Comparison of ENCODE assay signal across 23 cellular contexts in the genomic region with DNA sequence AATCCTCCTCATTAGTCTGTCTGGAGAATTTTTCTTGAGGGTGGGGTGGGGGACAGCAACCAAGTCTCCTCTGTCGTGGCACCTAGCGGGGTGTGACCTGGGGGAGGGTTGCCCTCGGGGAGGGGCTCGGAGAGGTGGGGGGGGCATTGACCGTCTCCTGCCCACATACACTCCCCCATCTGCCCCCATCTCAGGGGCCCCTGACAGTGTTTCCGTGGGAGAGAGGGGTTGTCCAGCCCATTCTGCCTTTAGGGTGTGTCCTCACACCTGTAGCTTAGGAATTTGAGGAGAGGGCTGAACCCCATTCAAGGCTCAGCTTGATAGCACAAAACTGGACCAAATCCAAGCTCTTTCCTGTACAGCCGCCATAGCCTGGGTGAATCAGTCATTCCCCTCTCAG. TPM values are rescaled to one million over a fixed set of nuclear protein-coding genes. Genes with fewer than 3 reads are reported as not detected.
DNase-seq lines count a peak whose midpoint lies in the region; ATAC-seq, FAIRE-seq and TF ChIP-seq lines count a peak whose summit lies in the region.
"Had no signal": no experiment of that assay in that cellular context is flagged by ENCODE, and none has a peak within 500 bp of the region (broad histone marks: within the 10 kb centered on the region; RNA-seq: fewer than 3 reads in every experiment).

No MANE protein-coding gene starts in this region.

- H4K20me1 ChIP-seq in K562 (replicated peaks; ENCODE audit: control insufficient read depth, insufficient read depth, low read length) = no peaks in the 10 kb centered on the region

- no peaks in the 10 kb centered on the region for H3K9me1 ChIP-seq in K562 (ENCODE audit: control insufficient read depth, insufficient read depth, low read length)

- in situ Hi-C loops in K562 (cut with MboI) = no loop called here

- peak overlapping the region; percentile 69 for H3K4me3 Mint-ChIP-seq in neural crest cell
- H3K4me3 Mint-ChIP-seq: activated CD8-positive, alpha-beta T cell treated with anti-CD3 and anti-CD28 coated beads for 36 hours; CD4-positive, alpha-beta T cell; GM23338 had no signal

- H3K9me3 ChIP-seq in K562 (replicated peaks; ENCODE audit: control insufficient read depth, insufficient read depth, low read depth, low read length) = no peaks in the 10 kb centered on the region
- no peaks in the 10 kb centered on the region for H3K9me3 ChIP-seq in tibial nerve
- no peaks in the 10 kb centered on the region for H3K9me3 ChIP-seq in right atrium auricular region
- H3K9me3 ChIP-seq: ascending aorta, pancreas, uterus had no signal

- TF ChIP-seq CTCF in K562 (IDR thresholded peaks at IDR 0.05 in 2 of 3, conservative IDR thresholded peaks at IDR 0.05 in 1 of 3; ENCODE audit: insufficient read depth in 2 of 3, low read depth in 1 of 3, low read length in 3 of 3) = no peak
- no peak for TF ChIP-seq CTCF in neural crest cell (conservative IDR thresholded peaks at IDR 0.05)
- TF ChIP-seq CTCF in tibial nerve (IDR thresholded peaks at IDR 0.05) = no peak
- TF ChIP-seq CTCF in right atrium auricular region (IDR thresholded peaks at IDR 0.05) = no peak

- H3K27me3 Mint-ChIP-seq in neural crest cell (ENCODE audit: low read depth) = peaks cover 40% of the 10 kb centered on the region

- WGBS in K562 (ENCODE audit: insufficient coverage, low coverage, missing lambda C conversion rate) = 62% methylated on average over 7 of the region's 7 CpGs
- WGBS in tibial nerve, 2 donors = 45 to 62% methylated on average over 6 to 7 of the region's 7 CpGs

- no peaks in the 10 kb centered on the region for H3K9me3 Mint-ChIP-seq in neural crest cell
- H3K9me3 Mint-ChIP-seq: activated CD8-positive, alpha-beta T cell treated with anti-CD3 and anti-CD28 coated beads for 36 hours; CD4-positive, alpha-beta T cell; GM23338 had no signal

- H3K27me3 ChIP-seq in K562 (ENCODE audit: control insufficient read depth in 2 of 2, insufficient read depth in 2 of 2, low read length in 2 of 2) = no peaks in the 10 kb centered on the region
- H3K27me3 ChIP-seq in tibial nerve = no peaks in the 10 kb centered on the region
- no peaks in the 10 kb centered on the region for H3K27me3 ChIP-seq in right atrium auricular region
- H3K27me3 ChIP-seq: ascending aorta, pancreas, uterus had no signal

- DNase-seq in activated effector memory CD4-positive, alpha-beta T cell treated with anti-CD3 and anti-CD28 coated beads, Interleukin-2, amount 50 U/mL, for 16 hours = peak; percentile 43
- DNase-seq in activated effector memory CD4-positive, alpha-beta T cell treated with Interleukin-2 at 50 U/mL for 16 hours = no peak
- no peak for DNase-seq in K562 (ENCODE audit: extremely low read depth in 1 of 4, low spot score in 3 of 4)
- no peak for DNase-seq in neural crest cell (ENCODE audit: low read depth, low spot score)
- no peak for DNase-seq in tibial nerve (ENCODE audit: low spot score in 2 of 2)
- DNase-seq in NCI-H1417 (lab: John Stamatoyannopoulos, UW) = no peak
- DNase-seq in right atrium auricular region (ENCODE audit: low spot score) = no peak
- no peak for DNase-seq in retina
- DNase-seq: activated CD8-positive, alpha-beta T cell treated with anti-CD3 and anti-CD28 coated beads for 36 hours; activated gamma-delta T cell; NCI-H1105 treated with DMSO at 0.1 percent for 48 hours; NCI-H2171 treated with DMSO at 0.1 percent for 48 hours; stimulated activated CD4-positive, alpha-beta T cell treated with anti-CD3 and anti-CD28 coated beads, Interleukin-12 subunit alpha, Interleukin-12 subunit beta, amount 100 ng/mL, for 4 hours; stimulated activated naive CD4-positive, alpha-beta T cell; SW 1271; uterus had no signal

- POLR2A ChIA-PET in K562 (lab: Yijun Ruan, JAX) = interaction anchor here (0.6 kb wide), 1 partner anchor 541 kb away, joined by 3 read pairs; no protein-coding TSS in a partner anchor

- H3K4me1 ChIP-seq in K562 (replicated peaks in 1 of 2; ENCODE audit: control insufficient read depth in 2 of 2, insufficient read depth in 2 of 2, low read length in 2 of 2) (peaks cover 42 to 50% of the 10 kb centered on the region in 2 experiments), tibial nerve (peaks cover 0 to 69% (median 35%) of the 10 kb centered on the region in 4 donors), right atrium auricular region (peaks cover 0 to 46% of the 10 kb centered on the region in 2 donors)
- H3K4me1 ChIP-seq: uterus had no signal

- no peak overlapping the region for H3K9ac ChIP-seq in K562 (ENCODE audit: insufficient read depth in 1 of 2, low read depth in 2 of 2, low read length in 2 of 2)
- H3K9ac ChIP-seq: KMS-11 had no signal

- intact Hi-C loops in K562 (cut with micrococcal nuclease) = no loop called here

- peaks cover 46% of the 10 kb centered on the region for H3K4me1 Mint-ChIP-seq in neural crest cell

- H3K4me3 ChIP-seq in K562 (no peak overlapping the region), tibial nerve (no peak overlapping the region), right atrium auricular region (no peak overlapping the region)
- H3K4me3 ChIP-seq: ascending aorta, GM23338, pancreas, uterus had no signal

- no peak for ATAC-seq in K562
- ATAC-seq: activated CD8-positive, alpha-beta T cell treated with anti-CD3 and anti-CD28 coated beads for 36 hours; left ventricle myocardium superior had no signal

- H3K27ac ChIP-seq in K562 (ENCODE audit: extremely low read depth, low read depth, low read length) = no peak overlapping the region
- peak overlapping the region in 3 of 4 donors; percentile 72 to 94 (median 79) for H3K27ac ChIP-seq in tibial nerve
- H3K27ac ChIP-seq in right atrium auricular region = no peak overlapping the region
- H3K27ac ChIP-seq: ascending aorta, KMS-11 had no signal

- peaks cover 4% of the 10 kb centered on the region; the same call in 2 of the 3 replicates for H3K79me2 ChIP-seq in K562 (ENCODE audit: control insufficient read depth, insufficient read depth, low read length)

- no peak for TF ChIP-seq RAD21 in K562 (CRISPR knock-in tag; conservative IDR thresholded peaks at IDR 0.05 in 1 of 2, IDR thresholded peaks at IDR 0.05 in 1 of 2)

- H2AFZ ChIP-seq in K562 (ENCODE audit: low read depth, low read length) = no peak overlapping the region
- H2AFZ ChIP-seq: GM23338 had no signal

- no peak for FAIRE-seq in K562 (lab: Jason Lieb, UNC)
- FAIRE-seq: endothelial cell of umbilical vein, pancreas had no signal

- BruUV-seq in K562 (replicated peaks; lab: Mats Ljungman, UMichigan) = no TSS peak

- no peaks in the 10 kb centered on the region for H3K36me3 ChIP-seq in K562 (ENCODE audit: control insufficient read depth, insufficient read depth, low read length)
- no peaks in the 10 kb centered on the region for H3K36me3 ChIP-seq in tibial nerve
- H3K36me3 ChIP-seq in right atrium auricular region = no peaks in the 10 kb centered on the region
- H3K36me3 ChIP-seq: ascending aorta, pancreas, uterus had no signal

- CTCF ChIA-PET in K562 (lab: Yijun Ruan, JAX; ENCODE audit: low intra/inter-chr PET ratio) = no interaction called here

- no peak for TF ChIP-seq EP300 in K562 (IDR thresholded peaks at IDR 0.05; ENCODE audit: low read length)
- no peak for TF ChIP-seq EP300 in tibial nerve (IDR thresholded peaks at IDR 0.05)

- H3K36me3 Mint-ChIP-seq in neural crest cell (ENCODE audit: low read depth) = no peaks in the 10 kb centered on the region

- TF ChIP-seq POLR2A in K562 (conservative IDR thresholded peaks at IDR 0.05) = no peak
- TF ChIP-seq POLR2A in tibial nerve (IDR thresholded peaks at IDR 0.05) = no peak

- H3K27ac Mint-ChIP-seq in neural crest cell (ENCODE audit: unreplicated experiment) = no peak overlapping the region
- H3K27ac Mint-ChIP-seq: activated CD8-positive, alpha-beta T cell treated with anti-CD3 and anti-CD28 coated beads for 36 hours; CD4-positive, alpha-beta T cell; GM23338 had no signal

- H3K4me2 ChIP-seq in K562 (ENCODE audit: insufficient read depth, low read length) = no peak overlapping the region
- H3K4me2 ChIP-seq: KMS-11 had no signal

TF ChIP-seq in K562, 482 proteins besides CTCF, POLR2A, EP300 and RAD21:
- TF ChIP-seq NFIC (IDR thresholded peaks at IDR 0.05) (peak; percentile 14; the same call in 1 of the 2 replicates), MEF2A (IDR thresholded peaks at IDR 0.05; ENCODE audit: control insufficient read depth, low read depth, low read length) (no peak), ZBTB26 (CRISPR knock-in tag; IDR thresholded peaks at IDR 0.05) (no peak)

RNA-seq across cellular contexts. Expression of gene CXXC5, which starts 5.9 kb away (rescaled TPM):
- total RNA-seq in K562 (2011; cell fraction: chromatin; rRNA removed; ENCODE audit: low replicate concordance) = 44.6 and 81.0 TPM in 2 replicates
- 52.9 TPM in 2 replicates for total RNA-seq in K562 (2011; cell fraction: nucleolus; rRNA removed)
- total RNA-seq in K562 (2011; cell fraction: nucleoplasm; rRNA removed) = 37.8 and 55.7 TPM in 2 replicates
- total RNA-seq in K562 (2014; rRNA removed) (121 and 123 TPM in 2 replicates), K562 (2014; rRNA removed; fragmentation: Illumina TruSeq; extraction: Trizol) (24.1 and 25.8 TPM in 2 replicates), K562 (2015; rRNA removed; fragmentation: Illumina TruSeq; extraction: Trizol) (40.6 and 45.1 TPM in 2 replicates), K562 (2021) (79.3 and 87.8 TPM in 2 replicates), neural crest cell (29.2 and 30.4 TPM in 2 replicates), tibial nerve (10 to 100 TPM; 45.0 to 80.4 (median 67.0) TPM), right atrium auricular region (10 to 100 TPM; 57.9 to 59.5 TPM)
- polyA plus RNA-seq in K562 (2011; rRNA removed) (44.8 and 51.8 TPM in 2 replicates), K562 (2014; fragmentation: Illumina TruSeq; extraction: Trizol) (45.8 and 61.2 TPM in 2 replicates), K562 (2014; fragmentation: Nextera tagmentation; extraction: Ambion mirVana) (1 to 10 TPM; 1.9 to 4.6 TPM), K562 (2014; rRNA removed) (63.8 and 67.0 TPM in 2 replicates)
- polyA plus RNA-seq in K562 (2011; cell fraction: cytosol; rRNA removed) = 47.3 and 134 TPM in 2 replicates
- 34.3 and 47.7 TPM in 2 replicates for polyA plus RNA-seq in K562 (2011; cell fraction: nucleus; rRNA removed)
- polyA plus RNA-seq in K562 (2012) = 63.1 and 65.7 TPM in 2 replicates
- polyA minus RNA-seq in K562 (2011; rRNA and poly(A)+ RNA removed) = 27.1 and 39.4 TPM in 2 replicates
- 47.5 and 54.4 TPM in 2 replicates for polyA minus RNA-seq in K562 (2011; cell fraction: cytosol; rRNA and poly(A)+ RNA removed)
- polyA minus RNA-seq in K562 (2011; cell fraction: nucleus; rRNA and poly(A)+ RNA removed) = 29.4 and 36.8 TPM in 2 replicates

Comparison
In these comparisons a context has a peak if more than half of its experiments do, and no peak if none do; other contexts are left out.
1. H3K27ac ChIP-seq: peak in tibial nerve (3 of 4); none in K562 (single experiment) and right atrium auricular region (0 of 2).